Comparison of ENCODE assay signal across 1 cellular context in genomic region chr21:43919283-43919682, GRCh38.
TF ChIP-seq lines count a peak whose summit lies in the region.

No MANE protein-coding gene starts in this region.

TF ChIP-seq in K562, 482 proteins besides CTCF, POLR2A, EP300 and RAD21:
- TF ChIP-seq ELF1 (tag; IDR thresholded peaks at IDR 0.05) (no peak), KDM1A (IDR thresholded peaks at IDR 0.05) (peak in 1 of 2 experiments; percentile 32; a peak in 1 of 4 replicates), BCOR (IDR thresholded peaks at IDR 0.05) (peak; percentile 38; the same call in 1 of the 2 replicates), ZNF146 (CRISPR knock-in tag; IDR thresholded peaks at IDR 0.05; ENCODE audit: unreplicated experiment) (peak; percentile 88)
